ENCODE assay signal across 29 cellular contexts in genomic region chr11:58734681-58735490, GRCh38. TPM values are rescaled to one million over a fixed set of nuclear protein-coding genes. Genes with fewer than 3 reads are reported as not detected.
"Had no signal": no experiment of that assay in that cellular context is flagged by ENCODE, and none has a peak within 500 bp of the region (broad histone marks: within the 10 kb centered on the region; RNA-seq: fewer than 3 reads in every experiment).

No MANE protein-coding gene starts in this region.

- H3K27me3 Mint-ChIP-seq: activated CD8-positive, alpha-beta T cell treated with anti-CD3 and anti-CD28 coated beads for 36 hours; activated naive CD4-positive, alpha-beta T cell treated with anti-CD3 and anti-CD28 coated beads, Interleukin-2, amount 10 ng/mL, durations not matched to agents 7 days and 5 days; activated naive CD8-positive, alpha-beta T cell treated with anti-CD3 and anti-CD28 coated beads, Interleukin-2, amount 10 ng/mL, durations not matched to agents 7 days and 5 days had no signal

- ATAC-seq: activated CD4-positive, CD25-positive, alpha-beta regulatory T cell treated with anti-CD3 and anti-CD28 coated beads, Interleukin-2, amount 50 U/mL, for 24 hours; activated CD8-positive, alpha-beta T cell treated with anti-CD3 and anti-CD28 coated beads for 36 hours; activated T-cell treated with anti-CD3 and anti-CD28 coated beads, Interleukin-2, amount 50 U/mL, for 72 hours; PC-3; SK-N-SH treated with all-trans-retinoic acid at 6 μM for 48 hours had no signal

- H3K36me3 ChIP-seq: adrenal gland, breast epithelium, MG63, SJSA1 had no signal

- H3K4me3 ChIP-seq: adrenal gland, breast epithelium, MG63, SJSA1 had no signal

- H3K27ac Mint-ChIP-seq: activated CD8-positive, alpha-beta T cell treated with anti-CD3 and anti-CD28 coated beads for 36 hours; activated naive CD4-positive, alpha-beta T cell treated with anti-CD3 and anti-CD28 coated beads, Interleukin-2, amount 10 ng/mL, durations not matched to agents 7 days and 5 days; activated naive CD8-positive, alpha-beta T cell treated with anti-CD3 and anti-CD28 coated beads, Interleukin-2, amount 10 ng/mL, durations not matched to agents 7 days and 5 days; activated T-cell treated with anti-CD3 and anti-CD28 coated beads, Interleukin-2, amount 50 U/mL, for 72 hours; activated T-helper 2 cell treated with anti-CD3 and anti-CD28 coated beads, Interferon-gamma antibody, Interleukin-2, Interleukin-4, amounts not matched to agents 10 μg/mL and 5 μg/mL and 100 μg/mL, durations not matched to agents 14 hours and 24 hours and 36 hours; T-helper 1 cell treated with Interleukin-12 subunit alpha and Interleukin-12 subunit beta and Interleukin-4 antibody, amounts not matched to agents 30 μg/mL and 1 μg/mL, for 36 hours had no signal

- H3K36me3 Mint-ChIP-seq: activated naive CD4-positive, alpha-beta T cell treated with anti-CD3 and anti-CD28 coated beads, Interleukin-2, amount 10 ng/mL, durations not matched to agents 7 days and 5 days had no signal

- H3K9me3 Mint-ChIP-seq: activated CD8-positive, alpha-beta T cell treated with anti-CD3 and anti-CD28 coated beads for 36 hours; activated naive CD4-positive, alpha-beta T cell treated with anti-CD3 and anti-CD28 coated beads, Interleukin-2, amount 10 ng/mL, durations not matched to agents 7 days and 5 days; activated T-cell treated with anti-CD3 and anti-CD28 coated beads, Interleukin-2, amount 50 U/mL, for 72 hours; activated T-helper 2 cell treated with anti-CD3 and anti-CD28 coated beads, Interferon-gamma antibody, Interleukin-2, Interleukin-4, amounts not matched to agents 10 μg/mL and 5 μg/mL and 100 μg/mL, durations not matched to agents 14 hours and 24 hours and 36 hours; T-helper 1 cell treated with Interleukin-12 subunit alpha and Interleukin-12 subunit beta and Interleukin-4 antibody, amounts not matched to agents 30 μg/mL and 1 μg/mL, for 36 hours had no signal

- H3K4me1 ChIP-seq: adrenal gland, breast epithelium, SJSA1 had no signal

- H3K9me3 ChIP-seq: adrenal gland, MG63, SJSA1 had no signal

- DNase-seq: activated CD4-positive, alpha-beta T cell treated with anti-CD3 and anti-CD28 coated beads for 4 hours; activated CD8-positive, alpha-beta memory T cell treated with anti-CD3 and anti-CD28 coated beads, Interleukin-2, amount 50 U/mL, for 4 hours; activated CD8-positive, alpha-beta T cell treated with anti-CD3 and anti-CD28 coated beads for 36 hours; activated gamma-delta T cell treated with Interleukin-2 at 50 U/mL for 16 hours; activated naive CD4-positive, alpha-beta T cell treated with anti-CD3 and anti-CD28 coated beads, Interleukin-2, amount 10 ng/mL, durations not matched to agents 7 days and 5 days; activated naive CD8-positive, alpha-beta T cell treated with anti-CD3 and anti-CD28 coated beads, Interleukin-2, amount 10 ng/mL, durations not matched to agents 7 days and 5 days; activated T-cell treated with anti-CD3 and anti-CD28 coated beads, Interleukin-2, amount 50 U/mL, for 72 hours; adrenal gland; anterior cingulate cortex; caudate nucleus; KG1; MG63; NCI-H1105; NCI-H1436; NCI-H1694 treated with DMSO at 0.1 percent for 48 hours; NCI-H2081 treated with DMSO at 0.1 percent for 48 hours; NCI-H2171 treated with DMSO at 0.1 percent for 48 hours; NCI-H226; PC-3; SHP77; SW 1271 had no signal

- H3K27me3 ChIP-seq: adrenal gland, breast epithelium, MG63 had no signal

- H3K4me3 Mint-ChIP-seq: activated CD8-positive, alpha-beta T cell treated with anti-CD3 and anti-CD28 coated beads for 36 hours; activated naive CD4-positive, alpha-beta T cell treated with anti-CD3 and anti-CD28 coated beads, Interleukin-2, amount 10 ng/mL, durations not matched to agents 7 days and 5 days; activated naive CD8-positive, alpha-beta T cell treated with anti-CD3 and anti-CD28 coated beads, Interleukin-2, amount 10 ng/mL, durations not matched to agents 7 days and 5 days; activated T-cell treated with anti-CD3 and anti-CD28 coated beads, Interleukin-2, amount 50 U/mL, for 72 hours; T-helper 1 cell treated with Interleukin-12 subunit alpha and Interleukin-12 subunit beta and Interleukin-4 antibody, amounts not matched to agents 30 μg/mL and 1 μg/mL, for 36 hours had no signal

- H3K4me1 Mint-ChIP-seq: activated naive CD4-positive, alpha-beta T cell treated with anti-CD3 and anti-CD28 coated beads, Interleukin-2, amount 10 ng/mL, durations not matched to agents 7 days and 5 days; activated naive CD8-positive, alpha-beta T cell treated with anti-CD3 and anti-CD28 coated beads, Interleukin-2, amount 10 ng/mL, durations not matched to agents 7 days and 5 days had no signal

- H3K27ac ChIP-seq: adrenal gland, breast epithelium, SJSA1 had no signal

RNA-seq across cellular contexts. Expression of gene GLYAT, which starts 3.1 kb away (rescaled TPM):
- total RNA-seq: activated CD8-positive, alpha-beta T cell treated with anti-CD3 and anti-CD28 coated beads for 36 hours; activated naive CD8-positive, alpha-beta T cell treated with anti-CD3 and anti-CD28 coated beads, Interleukin-2, amount 10 ng/mL, durations not matched to agents 7 days and 5 days; activated T-cell treated with anti-CD3 and anti-CD28 coated beads, Interleukin-2, amount 50 U/mL, for 72 hours; activated T-helper 2 cell treated with anti-CD3 and anti-CD28 coated beads, Interferon-gamma antibody, Interleukin-2, Interleukin-4, amounts not matched to agents 10 μg/mL and 5 μg/mL and 100 μg/mL, durations not matched to agents 14 hours and 24 hours and 36 hours; cerebellum; NCI-H460; PC-3; SJSA1 had no signal
